In genomic region chr10:283916-284356, GRCh38 we compare ENCODE assay signal across 10 cellular contexts.
DNase-seq lines count a peak whose midpoint lies in the region; ATAC-seq and TF ChIP-seq lines count a peak whose summit lies in the region.
"Had no signal": no experiment of that assay in that cellular context is flagged by ENCODE, and none has a peak within 500 bp of the region (broad histone marks: within the 10 kb centered on the region; RNA-seq: fewer than 3 reads in every experiment).

No MANE protein-coding gene starts in this region.

- H3K27me3 Mint-ChIP-seq in activated naive CD4-positive, alpha-beta T cell treated with anti-CD3 and anti-CD28 coated beads for 36 hours (ENCODE audit: low read depth) = no peaks in the 10 kb centered on the region
- H3K27me3 Mint-ChIP-seq in T-helper 1 cell treated with Interleukin-12 subunit alpha and Interleukin-12 subunit beta and Interleukin-4 antibody, amounts not matched to agents 30 μg/mL and 1 μg/mL, for 36 hours (ENCODE audit: low read depth) = no peaks in the 10 kb centered on the region
- H3K27me3 Mint-ChIP-seq in stimulated activated naive CD8-positive, alpha-beta T cell treated with anti-CD3 and anti-CD28 coated beads, Interleukin-15, amount 100 ng/mL, for 72 hours = no peaks in the 10 kb centered on the region

- H3K27ac Mint-ChIP-seq in activated naive CD4-positive, alpha-beta T cell treated with anti-CD3 and anti-CD28 coated beads for 36 hours = no peak overlapping the region
- H3K27ac Mint-ChIP-seq in T-helper 1 cell treated with Interleukin-12 subunit alpha and Interleukin-12 subunit beta and Interleukin-4 antibody, amounts not matched to agents 30 μg/mL and 1 μg/mL, for 36 hours = peak overlapping the region; percentile 80
- H3K27ac Mint-ChIP-seq in stimulated activated naive CD8-positive, alpha-beta T cell treated with anti-CD3 and anti-CD28 coated beads, Interleukin-15, amount 100 ng/mL, for 72 hours = no peak overlapping the region

- H3K4me3 Mint-ChIP-seq in activated naive CD4-positive, alpha-beta T cell treated with anti-CD3 and anti-CD28 coated beads for 36 hours = no peak overlapping the region
- H3K4me3 Mint-ChIP-seq in T-helper 1 cell treated with Interleukin-12 subunit alpha and Interleukin-12 subunit beta and Interleukin-4 antibody, amounts not matched to agents 30 μg/mL and 1 μg/mL, for 36 hours = peak overlapping the region; percentile 29
- H3K4me3 Mint-ChIP-seq in stimulated activated naive CD8-positive, alpha-beta T cell treated with anti-CD3 and anti-CD28 coated beads, Interleukin-15, amount 100 ng/mL, for 72 hours = no peak overlapping the region

- TF ChIP-seq POLR2A in testis (IDR thresholded peaks at IDR 0.05) (no peak), esophagus squamous epithelium (IDR thresholded peaks at IDR 0.05) (no peak)

- H3K36me3 ChIP-seq in testis (ENCODE audit: low read depth, missing control alignments) = no peaks in the 10 kb centered on the region
- H3K36me3 ChIP-seq in esophagus squamous epithelium = peaks cover 0 to 96% (median 8%) of the 10 kb centered on the region in 3 donors

- H3K4me1 Mint-ChIP-seq in activated naive CD4-positive, alpha-beta T cell treated with anti-CD3 and anti-CD28 coated beads for 36 hours (ENCODE audit: low read depth) = peaks cover 5% of the 10 kb centered on the region
- peaks cover 17% of the 10 kb centered on the region for H3K4me1 Mint-ChIP-seq in T-helper 1 cell treated with Interleukin-12 subunit alpha and Interleukin-12 subunit beta and Interleukin-4 antibody, amounts not matched to agents 30 μg/mL and 1 μg/mL, for 36 hours (ENCODE audit: low read depth)
- H3K4me1 Mint-ChIP-seq in stimulated activated naive CD8-positive, alpha-beta T cell treated with anti-CD3 and anti-CD28 coated beads, Interleukin-15, amount 100 ng/mL, for 72 hours = peaks cover 9% of the 10 kb centered on the region

- ATAC-seq in HG02885 (IDR thresholded peaks at IDR 0.05; ENCODE audit: poor library complexity, unreplicated experiment) = peak; percentile 89
- peak; percentile 76 for ATAC-seq in stimulated activated naive CD8-positive, alpha-beta T cell treated with anti-CD3 and anti-CD28 coated beads, Interleukin-15, amount 100 ng/mL, for 72 hours

- TF ChIP-seq CTCF in testis (IDR thresholded peaks at IDR 0.05) (no peak), esophagus squamous epithelium (IDR thresholded peaks at IDR 0.05) (no peak)

- peak; percentile 20 for DNase-seq in activated naive CD4-positive, alpha-beta T cell treated with anti-CD3 and anti-CD28 coated beads for 36 hours
- DNase-seq in activated naive CD4-positive, alpha-beta T cell treated with anti-CD3 and anti-CD28 coated beads, Interleukin-2, amount 50 U/mL, for 16 hours = no peak
- peak in 1 of 2 donors; percentile 23 for DNase-seq in stimulated activated naive CD8-positive, alpha-beta T cell treated with anti-CD3 and anti-CD28 coated beads, Interleukin-15, amount 100 ng/mL, for 72 hours
- no peak for DNase-seq in testis
- no peak for DNase-seq in GDM1 (lab: John Stamatoyannopoulos, UW)
- no peak for DNase-seq in esophagus squamous epithelium (lab: John Stamatoyannopoulos, UW)
- DNase-seq: caudate nucleus, lower lobe of right lung had no signal

- no peak overlapping the region for H3K27ac ChIP-seq in testis
- H3K27ac ChIP-seq in esophagus squamous epithelium = no peak overlapping the region
- H3K27ac ChIP-seq: lower lobe of right lung had no signal

- 87 to 90% methylated on average over 7 of the region's 7 CpGs for WGBS in testis, 2 donors
- 71 to 83% methylated on average over 6 to 7 of the region's 7 CpGs for WGBS in esophagus squamous epithelium, 2 donors

- H3K9me3 Mint-ChIP-seq in activated naive CD4-positive, alpha-beta T cell treated with anti-CD3 and anti-CD28 coated beads for 36 hours = no peaks in the 10 kb centered on the region
- no peaks in the 10 kb centered on the region for H3K9me3 Mint-ChIP-seq in T-helper 1 cell treated with Interleukin-12 subunit alpha and Interleukin-12 subunit beta and Interleukin-4 antibody, amounts not matched to agents 30 μg/mL and 1 μg/mL, for 36 hours
- no peaks in the 10 kb centered on the region for H3K9me3 Mint-ChIP-seq in stimulated activated naive CD8-positive, alpha-beta T cell treated with anti-CD3 and anti-CD28 coated beads, Interleukin-15, amount 100 ng/mL, for 72 hours

- H3K9me3 ChIP-seq in testis = no peaks in the 10 kb centered on the region
- H3K9me3 ChIP-seq in esophagus squamous epithelium = no peaks in the 10 kb centered on the region
- H3K9me3 ChIP-seq: lower lobe of right lung had no signal

- H3K4me3 ChIP-seq in testis (no peak overlapping the region), esophagus squamous epithelium (no peak overlapping the region)
- H3K4me3 ChIP-seq: lower lobe of right lung had no signal

- no peaks in the 10 kb centered on the region for H3K4me1 ChIP-seq in testis
- no peaks in the 10 kb centered on the region for H3K4me1 ChIP-seq in esophagus squamous epithelium
- H3K4me1 ChIP-seq: lower lobe of right lung had no signal

- peaks cover 4% of the 10 kb centered on the region for H3K36me3 Mint-ChIP-seq in activated naive CD4-positive, alpha-beta T cell treated with anti-CD3 and anti-CD28 coated beads for 36 hours (ENCODE audit: low read depth)
- peaks cover 5% of the 10 kb centered on the region for H3K36me3 Mint-ChIP-seq in T-helper 1 cell treated with Interleukin-12 subunit alpha and Interleukin-12 subunit beta and Interleukin-4 antibody, amounts not matched to agents 30 μg/mL and 1 μg/mL, for 36 hours (ENCODE audit: low read depth)

- CTCF ChIA-PET in activated naive CD4-positive, alpha-beta T cell treated with anti-CD3 and anti-CD28 coated beads for 36 hours (lab: Charles Lee) = no interaction called here

- H3K27me3 ChIP-seq in testis (no peaks in the 10 kb centered on the region), esophagus squamous epithelium (no peaks in the 10 kb centered on the region)

- intact Hi-C loops in activated naive CD4-positive, alpha-beta T cell treated with anti-CD3 and anti-CD28 coated beads for 36 hours (cut with micrococcal nuclease) = no loop called here
- intact Hi-C loops in testis (cut with DNase I; ENCODE audit: low total_unique reads) = no loop called here
- intact Hi-C loops in esophagus squamous epithelium (cut with DNase I) = no loop called here
